18 cellular contexts compared by ENCODE assay signal in the genomic region with DNA sequence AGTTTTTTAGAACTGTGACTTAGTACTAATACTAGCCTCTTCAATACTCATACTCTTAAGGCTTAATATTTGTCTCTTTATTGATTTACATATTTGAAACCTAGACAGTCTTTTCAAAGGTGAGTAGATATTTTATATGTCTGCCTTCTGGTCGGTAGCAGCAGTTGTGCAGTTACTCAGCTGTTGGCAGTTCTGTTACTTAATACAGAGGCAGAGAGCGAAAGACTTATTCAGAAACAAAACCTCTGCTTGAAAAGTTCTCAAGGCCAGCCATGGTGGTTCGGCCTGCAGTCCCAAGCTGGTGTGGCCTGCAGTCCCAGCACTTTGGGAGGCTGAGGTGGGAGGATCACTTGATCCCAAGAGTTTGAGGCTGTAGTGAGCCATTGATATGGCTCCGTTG.
"Had no signal": no experiment of that assay in that cellular context is flagged by ENCODE, and none has a peak within 500 bp of the region (broad histone marks: within the 10 kb centered on the region; RNA-seq: fewer than 3 reads in every experiment).

No MANE protein-coding gene starts in this region.

- H3K9me3 ChIP-seq: gastroesophageal sphincter, lower lobe of right lung, ovary, sigmoid colon, thyroid gland had no signal

- H3K36me3 ChIP-seq: gastroesophageal sphincter, lower lobe of right lung, neural progenitor cell, ovary, sigmoid colon, thyroid gland had no signal

- H3K36me3 Mint-ChIP-seq: neural progenitor cell; stimulated activated effector memory CD8-positive, alpha-beta T cell treated with anti-CD3 and anti-CD28 coated beads, Interleukin-12 subunit alpha, Interleukin-12 subunit beta, amount 100 ng/mL, for 72 hours had no signal

- H3K4me3 Mint-ChIP-seq: activated naive CD4-positive, alpha-beta T cell treated with anti-CD3 and anti-CD28 coated beads for 36 hours; activated T-helper 17 cell treated with anti-CD3 and anti-CD28 coated beads, Interleukin-2, amount 50 U/mL, for 72 hours; neural progenitor cell; stimulated activated effector memory CD8-positive, alpha-beta T cell treated with anti-CD3 and anti-CD28 coated beads, Interleukin-12 subunit alpha, Interleukin-12 subunit beta, amount 100 ng/mL, for 72 hours had no signal

- ATAC-seq: activated CD4-positive, CD25-positive, alpha-beta regulatory T cell treated with anti-CD3 and anti-CD28 coated beads, Interleukin-2, amount 50 U/mL, for 24 hours; activated T-helper 17 cell treated with anti-CD3 and anti-CD28 coated beads, Interleukin-2, amount 50 U/mL, for 72 hours; gastroesophageal sphincter; left colon; lower lobe of right lung; stimulated activated effector memory CD8-positive, alpha-beta T cell treated with anti-CD3 and anti-CD28 coated beads, Interleukin-12 subunit alpha, Interleukin-12 subunit beta, amount 100 ng/mL, for 72 hours had no signal

- H3K27ac ChIP-seq: dorsolateral prefrontal cortex, gastroesophageal sphincter, lower lobe of right lung, neural progenitor cell, ovary, thyroid gland had no signal

- H3K9ac ChIP-seq: neural progenitor cell had no signal

- H3K27me3 ChIP-seq: dorsolateral prefrontal cortex, gastroesophageal sphincter, neural progenitor cell, ovary, sigmoid colon, thyroid gland had no signal

- H3K4me1 ChIP-seq: thyroid gland had no signal

- H3K27me3 Mint-ChIP-seq: activated T-helper 17 cell treated with anti-CD3 and anti-CD28 coated beads, Interleukin-2, amount 50 U/mL, for 72 hours had no signal

- H3K4me1 Mint-ChIP-seq: activated T-helper 17 cell treated with anti-CD3 and anti-CD28 coated beads, Interleukin-2, amount 50 U/mL, for 72 hours had no signal

- DNase-seq: activated naive CD4-positive, alpha-beta T cell treated with anti-CD3 and anti-CD28 coated beads for 36 hours; activated T-cell treated with anti-CD3 and anti-CD28 coated beads for 4 hours; dorsolateral prefrontal cortex; erythroblast; left colon; lower lobe of right lung; midbrain; sigmoid colon; stimulated activated CD4-positive, alpha-beta T cell treated with anti-CD3 and anti-CD28 coated beads, Interleukin-12 subunit alpha, Interleukin-12 subunit beta, amount 100 ng/mL, for 4 hours; stimulated activated CD4-positive, alpha-beta T cell treated with anti-CD3 and anti-CD28 coated beads, Interleukin-2, amount 100 ng/mL, for 24 hours; T-helper 9 cell had no signal

- H2AFZ ChIP-seq: neural progenitor cell had no signal

- H3K4me3 ChIP-seq: dorsolateral prefrontal cortex, gastroesophageal sphincter, lower lobe of right lung, neural progenitor cell, ovary, sigmoid colon, thyroid gland had no signal

- H3K9me3 Mint-ChIP-seq: neural progenitor cell; stimulated activated effector memory CD8-positive, alpha-beta T cell treated with anti-CD3 and anti-CD28 coated beads, Interleukin-12 subunit alpha, Interleukin-12 subunit beta, amount 100 ng/mL, for 72 hours had no signal

- H3K27ac Mint-ChIP-seq: activated naive CD4-positive, alpha-beta T cell treated with anti-CD3 and anti-CD28 coated beads for 36 hours; activated T-helper 17 cell treated with anti-CD3 and anti-CD28 coated beads, Interleukin-2, amount 50 U/mL, for 72 hours; neural progenitor cell; stimulated activated effector memory CD8-positive, alpha-beta T cell treated with anti-CD3 and anti-CD28 coated beads, Interleukin-12 subunit alpha, Interleukin-12 subunit beta, amount 100 ng/mL, for 72 hours had no signal

- H3K4me2 ChIP-seq: neural progenitor cell had no signal
